In the genomic region with DNA sequence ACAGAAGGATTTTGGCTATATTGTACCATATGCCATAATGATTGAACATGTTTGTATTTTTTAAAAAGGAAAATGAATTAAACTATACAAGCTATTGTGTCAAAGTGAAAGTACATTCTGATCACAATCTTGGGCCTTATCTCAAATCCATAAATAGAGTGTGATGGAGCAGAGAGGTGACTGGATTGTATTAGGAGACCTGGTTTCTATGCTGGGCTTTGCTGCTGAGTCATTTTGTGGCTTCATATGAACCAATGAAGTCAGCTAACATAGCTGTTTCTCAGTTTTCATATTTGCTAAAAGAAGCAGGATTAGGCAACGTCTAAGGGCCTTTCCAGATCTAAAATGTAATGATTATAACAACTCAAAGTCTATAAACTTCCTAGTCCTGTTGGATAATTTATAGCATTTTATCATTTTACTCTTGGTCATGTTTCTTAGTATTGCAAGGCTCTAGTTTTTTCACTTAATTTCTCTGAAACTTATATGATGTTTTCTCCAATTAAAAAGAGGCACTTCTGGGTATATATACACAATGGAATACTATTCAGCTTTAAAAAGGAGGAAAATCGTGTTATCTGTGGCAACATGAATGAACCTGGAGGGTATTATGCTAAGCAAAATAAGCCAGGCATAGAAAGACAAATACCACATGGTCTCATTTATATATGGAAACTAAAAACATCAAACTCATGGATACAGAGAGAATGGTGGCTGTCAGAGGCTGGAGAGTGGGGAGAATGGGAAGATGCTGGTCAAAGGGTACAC, we compare ENCODE assay signal across 8 cellular contexts.
A peak's percentile ranks its signal among the peaks of the same experiment; 100 is the strongest.
DNase-seq lines count a peak whose midpoint lies in the region; ATAC-seq and TF ChIP-seq lines count a peak whose summit lies in the region.

No MANE protein-coding gene starts in this region.

- TF ChIP-seq CTCF in right lobe of liver (IDR thresholded peaks at IDR 0.05): no peak

- H3K9me3 ChIP-seq in T-helper 17 cell (ENCODE audit: control insufficient read depth, low read length, poor library complexity, severe bottlenecking) (no peaks in the 10 kb centered on the region), right lobe of liver (no peaks in the 10 kb centered on the region)

- intact Hi-C loops in right lobe of liver (cut with DNase I): no loop called here

- H3K27me3 Mint-ChIP-seq in T-helper 17 cell: peaks cover 23% of the 10 kb centered on the region

- H3K36me3 ChIP-seq in right lobe of liver: no peaks in the 10 kb centered on the region

- peaks cover 0 to 8% (median 2%) of the 10 kb centered on the region in 4 donors for H3K4me1 ChIP-seq in right lobe of liver

- ATAC-seq in GM18867 (IDR thresholded peaks at IDR 0.05; ENCODE audit: unreplicated experiment): peak; percentile 72
- ATAC-seq in HG02938 (IDR thresholded peaks at IDR 0.05; ENCODE audit: unreplicated experiment): peak; percentile 93
- no peak for ATAC-seq in T-helper 17 cell
- peak in 3 of 4 donors; percentile 36 to 83 (median 60) for ATAC-seq in right lobe of liver

- H3K36me3 Mint-ChIP-seq in T-helper 17 cell (ENCODE audit: low read depth): no peaks in the 10 kb centered on the region

- TF ChIP-seq POLR2A in right lobe of liver (IDR thresholded peaks at IDR 0.05): no peak

- no peak overlapping the region for H3K4me3 Mint-ChIP-seq in T-helper 17 cell

- DNase-seq in T-helper 17 cell (no peak), right lobe of liver (no peak), NCI-H2196 treated with DMSO at 0.1 percent for 48 hours (lab: John Stamatoyannopoulos, UW; ENCODE audit: unreplicated experiment) (no peak), midbrain (lab: John Stamatoyannopoulos, UW) (no peak), SW 1271 (lab: John Stamatoyannopoulos, UW) (no peak)
- no peak for DNase-seq in activated CD4-positive, alpha-beta T cell treated with anti-CD3 and anti-CD28 coated beads for 1 hour

- 51% methylated on average over 2 of the region's 2 CpGs for WGBS in right lobe of liver (ENCODE audit: insufficient coverage, low coverage, low lambda C conversion rate, missing lambda C conversion rate)

- no peak overlapping the region for H3K27ac ChIP-seq in right lobe of liver

- no peaks in the 10 kb centered on the region for H3K27me3 ChIP-seq in right lobe of liver

- peak overlapping the region; percentile 1 for H3K27ac Mint-ChIP-seq in T-helper 17 cell

- H3K4me3 ChIP-seq in right lobe of liver: no peak overlapping the region

- H3K4me1 Mint-ChIP-seq in T-helper 17 cell: no peaks in the 10 kb centered on the region
